16 cellular contexts compared by ENCODE assay signal in the genomic region with DNA sequence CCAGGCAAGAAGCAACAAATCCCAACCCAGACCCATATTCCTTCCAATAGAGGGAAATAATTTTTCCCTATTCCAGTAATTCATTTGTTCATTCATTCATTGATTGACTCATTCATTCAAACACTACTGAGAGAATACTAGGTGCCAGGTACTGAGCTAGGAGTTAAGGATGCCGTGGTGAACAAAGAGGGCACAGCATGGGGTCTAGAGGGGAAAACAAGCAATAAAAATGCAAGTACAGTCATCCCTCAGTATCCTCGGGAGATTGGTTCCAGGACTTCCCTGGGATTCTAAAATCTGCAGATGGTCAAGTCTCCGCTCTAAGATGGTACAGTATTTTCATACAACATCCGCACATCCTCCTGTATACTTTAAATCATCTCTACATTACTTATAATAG. TPM values are rescaled to one million over a fixed set of nuclear protein-coding genes. Genes with fewer than 3 reads are reported as not detected.
A peak's percentile ranks its signal among the peaks of the same experiment; 100 is the strongest.
DNase-seq lines count a peak whose midpoint lies in the region; ATAC-seq and TF ChIP-seq lines count a peak whose summit lies in the region.
"Had no signal": no experiment of that assay in that cellular context is flagged by ENCODE, and none has a peak within 500 bp of the region (broad histone marks: within the 10 kb centered on the region; RNA-seq: fewer than 3 reads in every experiment).

No MANE protein-coding gene starts in this region.

- H3K9me3 Mint-ChIP-seq in MCF 10A (ENCODE audit: unreplicated experiment), result no peaks in the 10 kb centered on the region
- H3K9me3 Mint-ChIP-seq: CD4-positive, alpha-beta T cell had no signal

- BruUV-seq in MCF 10A (replicated peaks; lab: Mats Ljungman, UMichigan) (no TSS peak), PC-3 (replicated peaks; lab: Mats Ljungman, UMichigan) (no TSS peak)

- H3K27ac Mint-ChIP-seq in MCF 10A (ENCODE audit: low read depth, unreplicated experiment), result peak overlapping the region; percentile 27
- H3K27ac Mint-ChIP-seq: CD4-positive, alpha-beta T cell had no signal

- ATAC-seq in PC-3 (no peak), foreskin keratinocyte (no peak), HG02763 (IDR thresholded peaks at IDR 0.05; ENCODE audit: unreplicated experiment) (no peak), HG02870 (IDR thresholded peaks at IDR 0.05; ENCODE audit: unreplicated experiment) (no peak)

- H3K9me3 ChIP-seq in breast epithelium (no peaks in the 10 kb centered on the region), PC-3 (ENCODE audit: low read length) (no peaks in the 10 kb centered on the region)

- H3K27ac ChIP-seq in breast epithelium (no peak overlapping the region), PC-3 (ENCODE audit: low read length) (peak overlapping the region; percentile 55), foreskin keratinocyte (peak overlapping the region; percentile 50)
- H3K27ac ChIP-seq: KMS-11 had no signal

- CTCF ChIA-PET in MCF 10A (lab: Yijun Ruan, JAX), result interaction anchor here (0.7 to 2.8 kb wide), 9 partner anchors 9 to 815 kb away, joined by 3 to 13 read pairs (median 5); a partner anchor contains a TSS
- CTCF ChIA-PET in PC-3 (lab: Charles Lee), result no interaction called here

- TF ChIP-seq POLR2A in breast epithelium (IDR thresholded peaks at IDR 0.05), result no peak

- H3K4me1 ChIP-seq in breast epithelium, result no peaks in the 10 kb centered on the region
- H3K4me1 ChIP-seq in PC-3 (ENCODE audit: insufficient read depth, low read length), result peaks cover 38% of the 10 kb centered on the region
- H3K4me1 ChIP-seq in foreskin keratinocyte, result peaks cover 40% of the 10 kb centered on the region

- no peaks in the 10 kb centered on the region for H3K79me2 ChIP-seq in PC-3 (ENCODE audit: low read length)

- peak overlapping the region; percentile 25 for H3K4me3 Mint-ChIP-seq in MCF 10A (ENCODE audit: unreplicated experiment)
- H3K4me3 Mint-ChIP-seq: CD4-positive, alpha-beta T cell had no signal

- H3F3A ChIP-seq in PC-3 (ENCODE audit: low read length, unreplicated experiment), result no peaks in the 10 kb centered on the region

- no peaks in the 10 kb centered on the region for H3K9me2 ChIP-seq in PC-3 (replicated peaks; ENCODE audit: low read length)

- H3K27me3 ChIP-seq in breast epithelium (no peaks in the 10 kb centered on the region), PC-3 (ENCODE audit: low read length) (no peaks in the 10 kb centered on the region), foreskin keratinocyte (no peaks in the 10 kb centered on the region)

- peaks cover 26% of the 10 kb centered on the region for H3K4me1 Mint-ChIP-seq in MCF 10A (ENCODE audit: insufficient read depth, unreplicated experiment)

- intact Hi-C loops in MCF 10A (cut with micrococcal nuclease) (no loop called here), breast epithelium (cut with DNase I; ENCODE audit: low total_unique reads) (no loop called here), PC-3 (cut with micrococcal nuclease) (loop anchor here (5.0 kb wide), 1 partner anchor 46 kb away; no protein-coding TSS in a partner anchor)

- no peak for TF ChIP-seq CTCF in MCF 10A (IDR thresholded peaks at IDR 0.05; ENCODE audit: unreplicated experiment)
- no peak for TF ChIP-seq CTCF in breast epithelium (IDR thresholded peaks at IDR 0.05)
- no peak for TF ChIP-seq CTCF in PC-3 (conservative IDR thresholded peaks at IDR 0.05; ENCODE audit: low read depth, low read length)
- no peak for TF ChIP-seq CTCF in foreskin keratinocyte (conservative IDR thresholded peaks at IDR 0.05)

- no peaks in the 10 kb centered on the region for H3K27me3 Mint-ChIP-seq in MCF 10A (ENCODE audit: insufficient read depth, unreplicated experiment)
- H3K27me3 Mint-ChIP-seq: CD4-positive, alpha-beta T cell had no signal

- H3K4me2 ChIP-seq in PC-3 (ENCODE audit: low read length), result peak overlapping the region; percentile 45
- H3K4me2 ChIP-seq: KMS-11 had no signal

- H3K36me3 ChIP-seq in breast epithelium (no peaks in the 10 kb centered on the region), PC-3 (ENCODE audit: low read depth, low read length) (no peaks in the 10 kb centered on the region)

- H4K20me1 ChIP-seq in PC-3 (ENCODE audit: low read length), result no peaks in the 10 kb centered on the region

- POLR2A ChIA-PET in MCF 10A (lab: Yijun Ruan, JAX), result interaction anchor here (0.7 to 4.5 kb wide), 9 partner anchors 13 to 164 kb away, joined by 3 to 31 read pairs (median 4); a partner anchor contains a TSS
- POLR2A ChIA-PET in PC-3 (lab: Charles Lee; ENCODE audit: unreplicated experiment), result interaction anchor here (0.6 kb wide), 1 partner anchor 25 kb away, joined by 4 read pairs; no protein-coding TSS in a partner anchor

- no peak overlapping the region for H2AFZ ChIP-seq in PC-3 (ENCODE audit: low read length)

- no peak overlapping the region for H3K4me3 ChIP-seq in breast epithelium
- peak overlapping the region; percentile 5; the same call in 1 of the 2 replicates for H3K4me3 ChIP-seq in PC-3 (ENCODE audit: low read length)

- no peaks in the 10 kb centered on the region for H3K36me3 Mint-ChIP-seq in MCF 10A (ENCODE audit: insufficient read depth, unreplicated experiment)

- no peak overlapping the region for H3K9ac ChIP-seq in PC-3 (ENCODE audit: low read length)
- H3K9ac ChIP-seq: KMS-11 had no signal

- DNase-seq in MCF 10A (ENCODE audit: unreplicated experiment) (no peak), breast epithelium (ENCODE audit: low spot score in 2 of 2) (no peak), PC-3 (no peak), foreskin keratinocyte (peak in 1 of 2 donors; percentile 17)
- no peak for DNase-seq in central memory CD4-positive, alpha-beta T cell
- DNase-seq: ACHN; Calu3; CD4-positive, alpha-beta T cell; MM.1S; NCI-H446; NCI-H82; SIG-M5 had no signal

RNA-seq across cellular contexts. Expression of a gene that starts 18.7 kb away (rescaled TPM):
- total RNA-seq in MCF 10A (2022) (4.8 and 5.4 TPM in 2 replicates), breast epithelium (10 to 100 TPM; 16.4 to 45.8 (median 25.0) TPM), PC-3 (2014; rRNA removed) (1.4 TPM in 2 replicates), foreskin keratinocyte (0.56 and 0.65 TPM in 2 replicates)
- polyA plus RNA-seq in foreskin keratinocyte, result 0.10 and 0.26 TPM in 2 replicates
- total RNA-seq: G401 had no signal

Comparison
In these comparisons a context has a peak if more than half of its experiments do, and no peak if none do; other contexts are left out.
1. H3K27ac ChIP-seq: peak in PC-3 (single experiment) and foreskin keratinocyte (single experiment); none in breast epithelium (0 of 2).